In genomic region chr19:45187421-45188100, GRCh38 we compare ENCODE assay signal across 7 cellular contexts. TPM values are rescaled to one million over a fixed set of nuclear protein-coding genes. Genes with fewer than 3 reads are reported as not detected.
DNase-seq lines count a peak whose midpoint lies in the region; ATAC-seq and TF ChIP-seq lines count a peak whose summit lies in the region.
"Had no signal": no experiment of that assay in that cellular context is flagged by ENCODE, and none has a peak within 500 bp of the region (broad histone marks: within the 10 kb centered on the region; RNA-seq: fewer than 3 reads in every experiment).

No MANE protein-coding gene starts in this region.

- H3K4me3 ChIP-seq in PC-3 (ENCODE audit: low read length) (no peak overlapping the region), right atrium auricular region (no peak overlapping the region)
- H3K4me3 ChIP-seq: BLaER1 treated with 17β-estradiol and CSF1 and Interleukin-3, amounts not matched to agents 10 nM and 100 nM had no signal

- H3K9me3 ChIP-seq in PC-3 (ENCODE audit: low read length): no peaks in the 10 kb centered on the region
- peaks cover 0 to 7% of the 10 kb centered on the region in 2 donors for H3K9me3 ChIP-seq in right atrium auricular region

- intact Hi-C loops in PC-3 (cut with micrococcal nuclease): no loop called here

- no peaks in the 10 kb centered on the region for H3K9me2 ChIP-seq in PC-3 (replicated peaks; ENCODE audit: low read length)

- peaks cover 4% of the 10 kb centered on the region; the same call in 1 of the 2 replicates for H3K4me1 ChIP-seq in PC-3 (ENCODE audit: insufficient read depth, low read length)
- no peaks in the 10 kb centered on the region for H3K4me1 ChIP-seq in right atrium auricular region

- POLR2A ChIA-PET in PC-3 (lab: Charles Lee; ENCODE audit: unreplicated experiment): no interaction called here

- H3K9ac ChIP-seq in PC-3 (ENCODE audit: low read length): no peak overlapping the region
- H3K9ac ChIP-seq: BLaER1 treated with 17β-estradiol and CSF1 and Interleukin-3, amounts not matched to agents 10 nM and 100 nM had no signal

- no peaks in the 10 kb centered on the region for H4K20me1 ChIP-seq in PC-3 (ENCODE audit: low read length)

- H3K27me3 ChIP-seq in PC-3 (ENCODE audit: low read length): no peaks in the 10 kb centered on the region
- no peaks in the 10 kb centered on the region for H3K27me3 ChIP-seq in right atrium auricular region
- H3K27me3 ChIP-seq: BLaER1 treated with 17β-estradiol and CSF1 and Interleukin-3, amounts not matched to agents 10 nM and 100 nM had no signal

- no peaks in the 10 kb centered on the region for H3K36me3 ChIP-seq in PC-3 (ENCODE audit: low read depth, low read length)
- H3K36me3 ChIP-seq in right atrium auricular region: no peaks in the 10 kb centered on the region

- TF ChIP-seq CTCF in PC-3 (conservative IDR thresholded peaks at IDR 0.05; ENCODE audit: low read depth, low read length) (peak; percentile 56), right atrium auricular region (IDR thresholded peaks at IDR 0.05) (peak; percentile 39 to 65)

- no peak overlapping the region for H2AFZ ChIP-seq in PC-3 (ENCODE audit: low read length)

- ATAC-seq in PC-3 (no peak), HG03175 (IDR thresholded peaks at IDR 0.05; ENCODE audit: unreplicated experiment) (no peak)

- H3K4me2 ChIP-seq in PC-3 (ENCODE audit: low read length): no peak overlapping the region

- no peaks in the 10 kb centered on the region for H3F3A ChIP-seq in PC-3 (ENCODE audit: low read length, unreplicated experiment)

- CTCF ChIA-PET in PC-3 (lab: Charles Lee): interaction anchor here (0.6 kb wide), 1 partner anchor 33 kb away, joined by 4 read pairs; no protein-coding TSS in a partner anchor

- H3K79me2 ChIP-seq in PC-3 (ENCODE audit: low read length): no peaks in the 10 kb centered on the region

- H3K27ac ChIP-seq in PC-3 (ENCODE audit: low read length) (no peak overlapping the region), right atrium auricular region (no peak overlapping the region)
- H3K27ac ChIP-seq: BLaER1 treated with 17β-estradiol and CSF1 and Interleukin-3, amounts not matched to agents 10 nM and 100 nM had no signal

- DNase-seq in DMS53 (lab: John Stamatoyannopoulos, UW): peak; percentile 60
- DNase-seq in DMS53 treated with DMSO at 0.1 percent for 48 hours (lab: John Stamatoyannopoulos, UW; ENCODE audit: unreplicated experiment): no peak
- DNase-seq in PC-3: peak; percentile 14
- DNase-seq in right atrium auricular region (ENCODE audit: low spot score): no peak
- no peak for DNase-seq in AG08396 (ENCODE audit: low spot score)

- no TSS peak for BruUV-seq in PC-3 (replicated peaks; lab: Mats Ljungman, UMichigan)

RNA-seq across cellular contexts. Expression of gene BLOC1S3, which starts 9.0 kb away (rescaled TPM):
- total RNA-seq in PC-3 (2014; rRNA removed) (7.3 and 11.9 TPM in 2 replicates), right atrium auricular region (1 to 10 TPM; 5.0 to 5.6 TPM)

RNA-seq across cellular contexts. Expression of gene TRAPPC6A, which starts 9.5 kb away (rescaled TPM):
- total RNA-seq in PC-3 (2014; rRNA removed) (18.3 and 23.2 TPM in 2 replicates), right atrium auricular region (10 to 100 TPM; 17.9 to 22.8 TPM)

RNA-seq across cellular contexts. Expression of gene NKPD1, which starts 26.8 kb away (rescaled TPM):
- total RNA-seq in PC-3 (2014; rRNA removed) (0.75 and 1.1 TPM in 2 replicates), right atrium auricular region (under 1 TPM; 0.16 to 0.22 TPM)

RNA-seq across cellular contexts. Expression of gene EXOC3L2, which starts 57.6 kb away (rescaled TPM):
- total RNA-seq in PC-3 (2014; rRNA removed) (not detected in 2 replicates), right atrium auricular region (1 to 10 TPM; 3.0 to 8.2 TPM)

Comparison
In these comparisons a context has a peak if more than half of its experiments do, and no peak if none do; other contexts are left out.
1. DNase-seq: peak in DMS53 (single experiment) and PC-3 (single experiment); none in DMS53 treated with DMSO at 0.1 percent for 48 hours (single experiment), right atrium auricular region (single experiment) and AG08396 (single experiment).